ENCODE assay signal across 11 cellular contexts in the genomic region with DNA sequence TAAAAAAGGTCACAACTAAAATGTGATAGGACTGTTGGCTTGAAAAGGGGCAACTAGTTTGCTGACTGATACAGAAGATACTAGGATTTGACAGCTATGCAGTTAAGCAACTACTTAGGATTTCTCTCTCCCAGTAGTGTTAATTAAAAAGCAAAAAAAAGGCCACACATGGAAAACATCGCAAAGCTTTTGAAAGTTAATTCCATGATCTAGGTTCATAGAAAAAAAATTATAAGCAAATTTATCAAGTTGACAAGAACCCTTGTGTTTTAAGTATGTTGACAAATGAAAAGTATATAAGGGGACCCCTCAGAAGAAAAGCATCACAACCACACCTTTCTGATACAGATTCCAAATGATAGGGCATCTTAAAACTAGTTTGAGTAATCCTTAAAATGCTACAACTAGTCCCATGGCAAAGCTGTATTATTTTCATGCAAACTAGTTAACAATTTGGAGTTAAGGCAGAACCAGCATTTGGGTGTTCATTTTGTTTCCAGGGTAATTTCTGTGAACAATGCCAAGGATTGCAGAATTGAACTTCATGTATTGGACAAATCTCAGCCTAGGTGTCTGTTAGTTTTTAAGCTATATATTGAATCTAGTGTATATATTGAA. TPM values are rescaled to one million over a fixed set of nuclear protein-coding genes. Genes with fewer than 3 reads are reported as not detected.
DNase-seq lines count a peak whose midpoint lies in the region; ATAC-seq and TF ChIP-seq lines count a peak whose summit lies in the region.
"Had no signal": no experiment of that assay in that cellular context is flagged by ENCODE, and none has a peak within 500 bp of the region (broad histone marks: within the 10 kb centered on the region; RNA-seq: fewer than 3 reads in every experiment).

No MANE protein-coding gene starts in this region.

- peaks cover 11% of the 10 kb centered on the region for H3K4me1 ChIP-seq in ACC112 (ENCODE audit: control insufficient read depth, insufficient read depth, low read length, unreplicated experiment)

- TF ChIP-seq CTCF in WTC11 (IDR thresholded peaks at IDR 0.05) = no peak
- TF ChIP-seq CTCF in mesothelial cell of epicardium (IDR thresholded peaks at IDR 0.05; ENCODE audit: unreplicated experiment) = no peak

- H3K79me2 ChIP-seq in ACC112 (ENCODE audit: control insufficient read depth, insufficient read depth, low read length, unreplicated experiment) = peaks cover 32% of the 10 kb centered on the region

- peaks cover 43% of the 10 kb centered on the region for H3K36me3 Mint-ChIP-seq in WTC11
- H3K36me3 Mint-ChIP-seq in mesothelial cell of epicardium = peaks cover 21% of the 10 kb centered on the region

- ATAC-seq in WTC11 = no peak
- ATAC-seq in HG02885 (IDR thresholded peaks at IDR 0.05; ENCODE audit: poor library complexity, unreplicated experiment) = no peak

- H3K27ac Mint-ChIP-seq in WTC11 (peak overlapping the region; percentile 81), mesothelial cell of epicardium (peak overlapping the region; percentile 83)

- peak overlapping the region; percentile 57 for H3K27ac ChIP-seq in ACC112 (ENCODE audit: low read depth, low read length)

- POLR2A ChIA-PET in WTC11 (lab: Charles Lee) = interaction anchor here (0.6 to 1.5 kb wide), 2 partner anchors 9 to 11 kb away, joined by 3 read pairs; no protein-coding TSS in a partner anchor

- H3K4me1 Mint-ChIP-seq in WTC11 (peaks cover 16% of the 10 kb centered on the region), mesothelial cell of epicardium (peaks cover 35% of the 10 kb centered on the region)

- H3K9me3 Mint-ChIP-seq in WTC11 (no peaks in the 10 kb centered on the region), mesothelial cell of epicardium (no peaks in the 10 kb centered on the region)

- H3K27me3 ChIP-seq in ACC112 (ENCODE audit: insufficient read depth, low read length) = no peaks in the 10 kb centered on the region

- no peak overlapping the region for H3K4me3 ChIP-seq in ACC112 (ENCODE audit: low read depth, low read length)

- CTCF ChIA-PET in WTC11 (lab: Charles Lee) = interaction anchor here (0.9 to 1.9 kb wide), 2 partner anchors 64 to 153 kb away, joined by 3 to 6 read pairs; no protein-coding TSS in a partner anchor

- TF ChIP-seq POLR2A in GM15510 (IDR thresholded peaks at IDR 0.05; ENCODE audit: borderline replicate concordance, extremely low read depth, insufficient read length) = peak; percentile 17

- no peak overlapping the region for H3K4me3 Mint-ChIP-seq in WTC11
- no peak overlapping the region for H3K4me3 Mint-ChIP-seq in mesothelial cell of epicardium

- peaks cover 20% of the 10 kb centered on the region for H3K36me3 ChIP-seq in ACC112 (ENCODE audit: insufficient read depth, low read length)

- H3K27me3 Mint-ChIP-seq in WTC11 (ENCODE audit: low read depth) = no peaks in the 10 kb centered on the region
- H3K27me3 Mint-ChIP-seq in mesothelial cell of epicardium (ENCODE audit: low read depth) = no peaks in the 10 kb centered on the region

- DNase-seq in WTC11 (ENCODE audit: low spot score) (no peak), mesothelial cell of epicardium (ENCODE audit: low spot score in 2 of 2, unreplicated experiment in 2 of 2) (no peak), DMS153 (lab: John Stamatoyannopoulos, UW) (no peak), cerebellum (ENCODE audit: low spot score) (no peak)
- DNase-seq in activated CD4-positive, alpha-beta T cell treated with anti-CD3 and anti-CD28 coated beads for 48 hours = no peak
- DNase-seq: activated CD4-positive, CD25-positive, alpha-beta regulatory T cell treated with anti-CD3 and anti-CD28 coated beads, Interleukin-2, amount 50 U/mL, for 72 hours; NCI-H524 treated with DMSO at 0.1 percent for 48 hours had no signal

- H2AFZ ChIP-seq in ACC112 (ENCODE audit: low read length, unreplicated experiment) = no peak overlapping the region

TF ChIP-seq in WTC11, 78 proteins besides CTCF, POLR2A, EP300 and RAD21 (continues in another document):
- TF ChIP-seq, protein P1, sequence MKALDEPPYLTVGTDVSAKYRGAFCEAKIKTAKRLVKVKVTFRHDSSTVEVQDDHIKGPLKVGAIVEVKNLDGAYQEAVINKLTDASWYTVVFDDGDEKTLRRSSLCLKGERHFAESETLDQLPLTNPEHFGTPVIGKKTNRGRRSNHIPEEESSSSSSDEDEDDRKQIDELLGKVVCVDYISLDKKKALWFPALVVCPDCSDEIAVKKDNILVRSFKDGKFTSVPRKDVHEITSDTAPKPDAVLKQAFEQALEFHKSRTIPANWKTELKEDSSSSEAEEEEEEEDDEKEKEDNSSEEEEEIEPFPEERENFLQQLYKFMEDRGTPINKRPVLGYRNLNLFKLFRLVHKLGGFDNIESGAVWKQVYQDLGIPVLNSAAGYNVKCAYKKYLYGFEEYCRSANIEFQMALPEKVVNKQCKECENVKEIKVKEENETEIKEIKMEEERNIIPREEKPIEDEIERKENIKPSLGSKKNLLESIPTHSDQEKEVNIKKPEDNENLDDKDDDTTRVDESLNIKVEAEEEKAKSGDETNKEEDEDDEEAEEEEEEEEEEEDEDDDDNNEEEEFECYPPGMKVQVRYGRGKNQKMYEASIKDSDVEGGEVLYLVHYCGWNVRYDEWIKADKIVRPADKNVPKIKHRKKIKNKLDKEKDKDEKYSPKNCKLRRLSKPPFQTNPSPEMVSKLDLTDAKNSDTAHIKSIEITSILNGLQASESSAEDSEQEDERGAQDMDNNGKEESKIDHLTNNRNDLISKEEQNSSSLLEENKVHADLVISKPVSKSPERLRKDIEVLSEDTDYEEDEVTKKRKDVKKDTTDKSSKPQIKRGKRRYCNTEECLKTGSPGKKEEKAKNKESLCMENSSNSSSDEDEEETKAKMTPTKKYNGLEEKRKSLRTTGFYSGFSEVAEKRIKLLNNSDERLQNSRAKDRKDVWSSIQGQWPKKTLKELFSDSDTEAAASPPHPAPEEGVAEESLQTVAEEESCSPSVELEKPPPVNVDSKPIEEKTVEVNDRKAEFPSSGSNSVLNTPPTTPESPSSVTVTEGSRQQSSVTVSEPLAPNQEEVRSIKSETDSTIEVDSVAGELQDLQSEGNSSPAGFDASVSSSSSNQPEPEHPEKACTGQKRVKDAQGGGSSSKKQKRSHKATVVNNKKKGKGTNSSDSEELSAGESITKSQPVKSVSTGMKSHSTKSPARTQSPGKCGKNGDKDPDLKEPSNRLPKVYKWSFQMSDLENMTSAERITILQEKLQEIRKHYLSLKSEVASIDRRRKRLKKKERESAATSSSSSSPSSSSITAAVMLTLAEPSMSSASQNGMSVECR (CRISPR knock-in tag; IDR thresholded peaks at IDR 0.05; ENCODE audit: borderline replicate concordance) = no peak
- TF ChIP-seq NR1H2 (CRISPR knock-in tag; IDR thresholded peaks at IDR 0.05) (no peak), ZNF423 (CRISPR knock-in tag; IDR thresholded peaks at IDR 0.05) (no peak), NFATC4 (CRISPR knock-in tag; IDR thresholded peaks at IDR 0.05) (no peak)
- TF ChIP-seq, protein P2, sequence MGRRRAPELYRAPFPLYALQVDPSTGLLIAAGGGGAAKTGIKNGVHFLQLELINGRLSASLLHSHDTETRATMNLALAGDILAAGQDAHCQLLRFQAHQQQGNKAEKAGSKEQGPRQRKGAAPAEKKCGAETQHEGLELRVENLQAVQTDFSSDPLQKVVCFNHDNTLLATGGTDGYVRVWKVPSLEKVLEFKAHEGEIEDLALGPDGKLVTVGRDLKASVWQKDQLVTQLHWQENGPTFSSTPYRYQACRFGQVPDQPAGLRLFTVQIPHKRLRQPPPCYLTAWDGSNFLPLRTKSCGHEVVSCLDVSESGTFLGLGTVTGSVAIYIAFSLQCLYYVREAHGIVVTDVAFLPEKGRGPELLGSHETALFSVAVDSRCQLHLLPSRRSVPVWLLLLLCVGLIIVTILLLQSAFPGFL (CRISPR knock-in tag; IDR thresholded peaks at IDR 0.05; ENCODE audit: borderline replicate concordance) = no peak
- TF ChIP-seq, protein P3, sequence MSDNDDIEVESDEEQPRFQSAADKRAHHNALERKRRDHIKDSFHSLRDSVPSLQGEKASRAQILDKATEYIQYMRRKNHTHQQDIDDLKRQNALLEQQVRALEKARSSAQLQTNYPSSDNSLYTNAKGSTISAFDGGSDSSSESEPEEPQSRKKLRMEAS (CRISPR knock-in tag; IDR thresholded peaks at IDR 0.05) = no peak
- TF ChIP-seq, protein P4, sequence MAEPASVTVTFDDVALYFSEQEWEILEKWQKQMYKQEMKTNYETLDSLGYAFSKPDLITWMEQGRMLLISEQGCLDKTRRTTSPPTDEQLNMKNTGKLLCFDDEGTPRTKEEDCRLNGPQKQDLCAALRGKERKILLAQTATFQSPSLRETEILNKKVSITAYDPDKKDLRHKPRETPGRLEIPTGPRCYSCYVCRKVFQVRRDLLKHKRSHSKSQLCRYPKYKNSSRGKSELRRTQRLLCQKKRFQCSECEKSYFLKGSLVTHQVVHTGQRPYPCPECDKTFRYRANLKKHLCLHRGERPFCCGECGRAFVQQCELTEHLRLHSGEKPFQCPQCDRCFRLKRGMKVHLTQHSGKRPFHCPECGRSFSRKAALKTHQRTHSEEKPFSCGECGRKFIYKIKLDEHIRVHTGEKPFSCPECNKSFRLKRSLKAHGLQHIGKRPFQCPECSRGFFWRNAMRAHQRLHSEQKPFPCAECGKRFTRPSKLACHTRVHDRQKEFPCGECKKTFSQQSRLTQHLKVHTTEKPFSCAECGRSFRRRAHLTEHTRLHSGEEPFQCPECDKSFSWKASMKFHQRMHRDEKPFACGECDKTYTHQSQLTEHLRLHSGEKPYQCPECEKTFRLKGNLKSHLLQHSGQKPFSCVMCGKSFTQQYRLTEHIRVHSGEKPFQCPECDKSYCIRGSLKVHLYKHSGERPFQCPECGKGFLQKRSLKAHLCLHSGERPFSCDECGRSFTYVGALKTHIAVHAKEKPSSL (CRISPR knock-in tag; conservative IDR thresholded peaks at IDR 0.05) = peak; percentile 90

RNA-seq across cellular contexts. Expression of a gene that starts 4.1 kb away (rescaled TPM):
- total RNA-seq in WTC11 (2021) (133 to 166 TPM (median 153 TPM) in 3 replicates), mesothelial cell of epicardium (134 to 150 TPM (median 149 TPM) in 3 replicates), cerebellum (70.9 TPM)

RNA-seq across cellular contexts. Expression of a gene that starts 16.4 kb away (rescaled TPM):
- total RNA-seq in WTC11 (2021) = 163 to 178 TPM (median 170 TPM) in 3 replicates
- total RNA-seq in mesothelial cell of epicardium = 201 to 216 TPM (median 208 TPM) in 3 replicates
- 157 TPM for total RNA-seq in cerebellum

RNA-seq across cellular contexts. Expression of a gene that starts 50.6 kb away (rescaled TPM):
- total RNA-seq in WTC11 (2021) (not detected in 3 replicates), mesothelial cell of epicardium (not detected in 3 replicates), cerebellum (not detected)
- total RNA-seq: Daoy had no signal
